ENCODE assay signal across 1 cellular context in genomic region chr11:65470433-65470832, GRCh38.
TF ChIP-seq lines count a peak whose summit lies in the region.

No MANE protein-coding gene starts in this region.

TF ChIP-seq in HCT116, 20 proteins besides CTCF, POLR2A, EP300 and RAD21:
- TF ChIP-seq CEBPB (IDR thresholded peaks at IDR 0.05; ENCODE audit: low read depth), result no peak
- no peak for TF ChIP-seq ELF1 (IDR thresholded peaks at IDR 0.05; ENCODE audit: borderline replicate concordance, low read depth)
- no peak for TF ChIP-seq CBX3 (IDR thresholded peaks at IDR 0.05; ENCODE audit: low read depth)
- TF ChIP-seq JUND (IDR thresholded peaks at IDR 0.05), result no peak
- TF ChIP-seq MAX (IDR thresholded peaks at IDR 0.05), result no peak
- no peak for TF ChIP-seq REST (IDR thresholded peaks at IDR 0.05; ENCODE audit: low read depth)
- TF ChIP-seq YY1 (IDR thresholded peaks at IDR 0.05; ENCODE audit: extremely low read depth, insufficient replicate concordance, low read depth, low read length), result no peak
